ENCODE assay signal across 20 cellular contexts in the genomic region with DNA sequence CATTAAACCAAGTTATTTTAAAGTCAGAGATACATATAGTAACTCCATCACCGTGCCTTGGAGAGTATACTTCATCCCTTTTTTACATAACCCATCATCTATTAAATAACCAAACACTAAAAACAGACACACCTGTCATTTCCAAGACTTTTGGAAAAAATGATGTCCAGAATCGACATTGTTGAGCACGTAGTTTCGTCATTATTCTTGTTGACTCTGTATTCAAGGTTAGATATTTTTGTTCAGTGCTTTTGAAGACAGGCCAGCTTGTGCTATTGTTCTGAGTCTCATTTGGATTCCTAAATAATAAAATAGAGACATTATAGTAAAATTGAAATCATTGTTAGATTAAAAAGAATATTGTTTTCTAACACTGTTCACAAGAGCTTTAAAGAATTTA. TPM values are rescaled to one million over a fixed set of nuclear protein-coding genes. Genes with fewer than 3 reads are reported as not detected.
"Had no signal": no experiment of that assay in that cellular context is flagged by ENCODE, and none has a peak within 500 bp of the region (broad histone marks: within the 10 kb centered on the region; RNA-seq: fewer than 3 reads in every experiment).

No MANE protein-coding gene starts in this region.

- H3K27ac ChIP-seq: HL-60 had no signal

- H3K27me3 ChIP-seq: MG63 had no signal

- H3K4me3 ChIP-seq: MG63 had no signal

- H3K36me3 ChIP-seq: MG63 had no signal

- DNase-seq: IMR-90, Karpas-422, KG1, MG63, NCI-H1092, NCI-H1105 treated with DMSO at 0.1 percent for 48 hours, NCI-H1417 treated with DMSO at 0.1 percent for 48 hours, NCI-H187, NCI-H2081, NCI-H2107, NCI-H2227 treated with DMSO at 0.1 percent for 48 hours, NCI-H524 treated with DMSO at 0.1 percent for 48 hours, NCI-H69, Right ventricle myocardium superior, RPMI8226, SK-N-SH, T-helper 1 cell, T-helper 17 cell had no signal

- FAIRE-seq: HTR-8/SVneo had no signal

- H3K4me2 ChIP-seq: SK-N-SH had no signal

- ATAC-seq: T-helper 17 cell had no signal

- H3K9me3 ChIP-seq: MG63, SK-N-SH had no signal

- H3K9ac ChIP-seq: SK-N-SH had no signal

RNA-seq across cellular contexts. Expression of a gene that starts 51.2 kb away (rescaled TPM):
- total RNA-seq: T-helper 17 cell had no signal
- polyA plus RNA-seq: SK-N-SH had no signal
